14 cellular contexts compared by ENCODE assay signal in the genomic region with DNA sequence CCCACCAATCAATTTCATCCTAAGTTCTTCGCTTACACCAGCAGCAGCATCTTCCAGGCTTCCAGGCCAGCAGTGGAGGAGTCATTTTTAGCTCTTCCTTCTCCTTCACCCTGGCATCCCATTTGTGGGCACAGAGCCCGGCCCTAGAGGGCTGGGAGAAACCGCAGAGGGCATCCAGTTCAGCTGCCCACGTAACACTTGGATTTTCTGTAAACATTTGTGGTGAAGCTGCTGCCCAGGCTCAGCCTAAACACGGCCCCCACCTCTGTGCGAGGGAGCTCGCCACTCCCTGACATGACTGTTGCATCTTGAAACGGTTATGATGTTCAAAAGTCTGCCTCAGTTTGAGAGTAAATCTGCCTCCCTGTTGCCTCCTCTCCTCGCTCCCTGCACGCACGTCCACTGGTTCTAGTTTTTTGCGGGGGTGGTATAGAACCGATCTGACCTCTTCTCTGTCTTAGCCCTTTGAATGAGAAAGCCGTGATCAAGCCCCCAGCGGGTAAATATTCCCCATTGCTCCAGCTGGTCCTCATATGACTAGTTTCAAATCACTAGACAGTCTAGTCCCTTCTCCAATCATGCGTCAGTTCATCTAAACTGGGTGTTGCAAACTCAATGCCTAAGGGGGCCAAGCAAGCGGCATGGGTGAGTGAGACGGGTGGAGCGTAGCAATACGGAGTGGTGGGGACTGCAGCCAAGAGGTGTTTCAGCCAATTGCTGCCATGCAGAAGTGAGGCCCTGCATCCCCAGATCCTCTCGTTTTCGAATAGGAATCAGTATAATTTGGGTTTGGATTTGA. TPM values are rescaled to one million over a fixed set of nuclear protein-coding genes. Genes with fewer than 3 reads are reported as not detected.
A peak's percentile ranks its signal among the peaks of the same experiment; 100 is the strongest.
DNase-seq lines count a peak whose midpoint lies in the region; ATAC-seq and TF ChIP-seq lines count a peak whose summit lies in the region.
"Had no signal": no experiment of that assay in that cellular context is flagged by ENCODE, and none has a peak within 500 bp of the region (broad histone marks: within the 10 kb centered on the region; RNA-seq: fewer than 3 reads in every experiment).

No MANE protein-coding gene starts in this region.

- H3K9me3 Mint-ChIP-seq in neural progenitor cell (no peaks in the 10 kb centered on the region), osteocyte (ENCODE audit: unreplicated experiment) (no peaks in the 10 kb centered on the region)
- H3K9me3 Mint-ChIP-seq: natural killer cell had no signal

- no peaks in the 10 kb centered on the region for H3K9me3 ChIP-seq in MG63
- no peaks in the 10 kb centered on the region for H3K9me3 ChIP-seq in mammary epithelial cell (replicated peaks; ENCODE audit: insufficient read depth, low read length)
- no peaks in the 10 kb centered on the region for H3K9me3 ChIP-seq in neural progenitor cell (ENCODE audit: low read depth)
- no peaks in the 10 kb centered on the region for H3K9me3 ChIP-seq in ascending aorta
- no peaks in the 10 kb centered on the region for H3K9me3 ChIP-seq in vagina

- H3K4me1 ChIP-seq in mammary epithelial cell (ENCODE audit: insufficient read depth, low read length): peaks cover 13% of the 10 kb centered on the region
- no peaks in the 10 kb centered on the region for H3K4me1 ChIP-seq in neural progenitor cell
- no peaks in the 10 kb centered on the region for H3K4me1 ChIP-seq in ascending aorta
- no peaks in the 10 kb centered on the region for H3K4me1 ChIP-seq in vagina

- H3K36me3 ChIP-seq in MG63: no peaks in the 10 kb centered on the region
- no peaks in the 10 kb centered on the region for H3K36me3 ChIP-seq in mammary epithelial cell (ENCODE audit: insufficient read depth, low read length)
- H3K36me3 ChIP-seq in neural progenitor cell: no peaks in the 10 kb centered on the region
- H3K36me3 ChIP-seq in ascending aorta: no peaks in the 10 kb centered on the region
- H3K36me3 ChIP-seq in vagina: no peaks in the 10 kb centered on the region

- peak overlapping the region; percentile 68 for H3K27ac Mint-ChIP-seq in neural progenitor cell
- H3K27ac Mint-ChIP-seq in osteocyte (ENCODE audit: unreplicated experiment): no peak overlapping the region
- H3K27ac Mint-ChIP-seq: natural killer cell had no signal

- H4K20me1 ChIP-seq in mammary epithelial cell (ENCODE audit: insufficient read depth, low read length) (no peaks in the 10 kb centered on the region), neural progenitor cell (ENCODE audit: low read depth) (no peaks in the 10 kb centered on the region)

- intact Hi-C loops in mammary epithelial cell (cut with micrococcal nuclease) (loop anchor here (5.0 kb wide), 1 partner anchor 54 kb away; a partner anchor contains a TSS), ascending aorta (cut with DNase I) (no loop called here), vagina (cut with DNase I) (loop anchor here (5.0 kb wide), 1 partner anchor 84 kb away; no protein-coding TSS in a partner anchor)

- TF ChIP-seq CTCF in mammary epithelial cell (conservative IDR thresholded peaks at IDR 0.05 in 1 of 2, IDR thresholded peaks at IDR 0.05 in 1 of 2; ENCODE audit: extremely low read depth in 1 of 2, insufficient read depth in 1 of 2, low read depth in 1 of 2, low read length in 2 of 2) (no peak), neural progenitor cell (IDR thresholded peaks at IDR 0.05) (no peak), ascending aorta (IDR thresholded peaks at IDR 0.05) (no peak), osteocyte (IDR thresholded peaks at IDR 0.05) (no peak), vagina (IDR thresholded peaks at IDR 0.05) (no peak)

- no peak overlapping the region for H3K4me3 Mint-ChIP-seq in neural progenitor cell
- H3K4me3 Mint-ChIP-seq in osteocyte (ENCODE audit: unreplicated experiment): no peak overlapping the region
- H3K4me3 Mint-ChIP-seq: brain, natural killer cell had no signal

- H3K27me3 Mint-ChIP-seq in neural progenitor cell (ENCODE audit: insufficient read depth, low read depth): peaks cover 19% of the 10 kb centered on the region
- H3K27me3 Mint-ChIP-seq in osteocyte (ENCODE audit: unreplicated experiment): peaks cover 22% of the 10 kb centered on the region

- H3K4me2 ChIP-seq in mammary epithelial cell (ENCODE audit: insufficient read depth, low read depth, low read length): peak overlapping the region; percentile 28
- H3K4me2 ChIP-seq in neural progenitor cell: no peak overlapping the region
- H3K4me2 ChIP-seq: KMS-11 had no signal

- no peak overlapping the region for H3K9ac ChIP-seq in mammary epithelial cell (ENCODE audit: insufficient read depth, low read length)
- no peak overlapping the region for H3K9ac ChIP-seq in neural progenitor cell
- H3K9ac ChIP-seq: KMS-11 had no signal

- dilution Hi-C loops in mammary epithelial cell (cut with HindIII; ENCODE audit: low sequenced_read_pairs): loop anchor here (5.0 kb wide), 1 partner anchor 74 kb away; a partner anchor contains a TSS

- H3K4me3 ChIP-seq in MG63: peak overlapping the region; percentile 5
- no peak overlapping the region for H3K4me3 ChIP-seq in mammary epithelial cell (replicated peaks in 1 of 3; ENCODE audit: insufficient read depth in 1 of 3, low read depth in 2 of 3, low read length in 3 of 3)
- H3K4me3 ChIP-seq in neural progenitor cell: no peak overlapping the region
- H3K4me3 ChIP-seq in ascending aorta: no peak overlapping the region
- H3K4me3 ChIP-seq in vagina: no peak overlapping the region

- no peaks in the 10 kb centered on the region for H3K36me3 Mint-ChIP-seq in neural progenitor cell
- no peaks in the 10 kb centered on the region for H3K36me3 Mint-ChIP-seq in osteocyte (ENCODE audit: unreplicated experiment)
- H3K36me3 Mint-ChIP-seq: brain, natural killer cell had no signal

- H3K27ac ChIP-seq in mammary epithelial cell (ENCODE audit: insufficient read depth, low read depth, low read length): no peak overlapping the region
- H3K27ac ChIP-seq in neural progenitor cell: no peak overlapping the region
- H3K27ac ChIP-seq in ascending aorta: no peak overlapping the region
- no peak overlapping the region for H3K27ac ChIP-seq in vagina
- H3K27ac ChIP-seq: KMS-11 had no signal

- H3F3A ChIP-seq in neural progenitor cell (ENCODE audit: low read depth): no peaks in the 10 kb centered on the region

- no peak for TF ChIP-seq POLR2A in vagina (IDR thresholded peaks at IDR 0.05)

- H3K27me3 ChIP-seq in MG63 (peaks cover 12% of the 10 kb centered on the region), mammary epithelial cell (ENCODE audit: insufficient read depth, low read length) (peaks cover 3% of the 10 kb centered on the region), neural progenitor cell (peaks cover 12% of the 10 kb centered on the region), ascending aorta (no peaks in the 10 kb centered on the region), vagina (no peaks in the 10 kb centered on the region)

- BruUV-seq in mammary epithelial cell (replicated peaks; lab: Mats Ljungman, UMichigan): no TSS peak

- no peaks in the 10 kb centered on the region for H3K79me2 ChIP-seq in mammary epithelial cell (ENCODE audit: insufficient read depth, low read length)
- H3K79me2 ChIP-seq in neural progenitor cell (ENCODE audit: low read depth): no peaks in the 10 kb centered on the region

- no peak overlapping the region for H2AFZ ChIP-seq in mammary epithelial cell (ENCODE audit: low read depth, low read length)
- no peak overlapping the region for H2AFZ ChIP-seq in neural progenitor cell (replicated peaks)

- ATAC-seq in HG03095 (IDR thresholded peaks at IDR 0.05; ENCODE audit: unreplicated experiment): no peak
- ATAC-seq: natural killer cell had no signal

- WGBS in mammary epithelial cell (ENCODE audit: low coverage, missing lambda C conversion rate): 18% methylated on average over 19 of the region's 22 CpGs

- DNase-seq in EH (ENCODE audit: low read depth): peak; percentile 93
- DNase-seq in MG63: peak; percentile 100
- DNase-seq in mammary epithelial cell: peak; percentile 94
- DNase-seq in neural progenitor cell (ENCODE audit: low spot score): no peak
- DNase-seq in ascending aorta (ENCODE audit: low spot score in 2 of 2): no peak
- no peak for DNase-seq in osteocyte (ENCODE audit: extremely low spot score, unreplicated experiment)
- no peak for DNase-seq in vagina (ENCODE audit: extremely low spot score in 2 of 2)
- DNase-seq: activated T-cell treated with anti-CD3 and anti-CD28 coated beads, Interleukin-2, amount 50 U/mL, for 48 hours; natural killer cell; NCI-H2171; stimulated activated CD4-positive, alpha-beta T cell treated with anti-CD3 and anti-CD28 coated beads, Interleukin-15, amount 100 ng/mL, for 24 hours had no signal

- H3K4me1 Mint-ChIP-seq in neural progenitor cell (peaks cover 23% of the 10 kb centered on the region), osteocyte (ENCODE audit: unreplicated experiment) (no peaks in the 10 kb centered on the region)
- H3K4me1 Mint-ChIP-seq: natural killer cell had no signal

- CTCF ChIA-PET in mammary epithelial cell (lab: Charles Lee; ENCODE audit: low non-redundant PET): interaction anchor here (0.5 to 0.8 kb wide), 2 partner anchors 67 to 77 kb away, joined by 3 to 11 read pairs; no protein-coding TSS in a partner anchor

- in situ Hi-C loops in mammary epithelial cell (cut with MboI; ENCODE audit: low sequenced_read_pairs in 2 of 2): loop anchor here (5.0 kb wide), 2 partner anchors 69 to 79 kb away; no protein-coding TSS in a partner anchor

RNA-seq across cellular contexts. Expression of a gene that starts 34.9 kb away (rescaled TPM):
- total RNA-seq in MG63 (2014; rRNA removed; shearing (Covaris generic); ENCODE audit: low replicate concordance): 1.0 and 2.3 TPM in 2 replicates
- total RNA-seq in mammary epithelial cell (1 to 10 TPM in 1 of 2 donors, under 1 TPM in 1; 0.67 to 2.2 TPM), neural progenitor cell (ENCODE audit: low replicate concordance) (4.1 and 12.8 TPM in 2 replicates), ascending aorta (0.21 TPM), osteocyte (0.55 and 0.64 TPM in 2 replicates), vagina (4.9 TPM)
- polyA plus RNA-seq in mammary epithelial cell: 0.46 TPM
- not detected for polyA minus RNA-seq in mammary epithelial cell

RNA-seq across cellular contexts. Expression of a gene that starts 52.4 kb away (rescaled TPM):
- 39.8 and 54.2 TPM in 2 replicates for total RNA-seq in MG63 (2014; rRNA removed; shearing (Covaris generic); ENCODE audit: low replicate concordance)
- 10 to 100 TPM; 15.3 to 23.8 TPM for total RNA-seq in mammary epithelial cell
- polyA plus RNA-seq in mammary epithelial cell: 17.1 TPM
- 22.2 TPM for polyA minus RNA-seq in mammary epithelial cell
- total RNA-seq in neural progenitor cell (ENCODE audit: low replicate concordance): 25.3 and 25.5 TPM in 2 replicates
- 81.6 TPM for total RNA-seq in ascending aorta
- 38.8 and 39.5 TPM in 2 replicates for total RNA-seq in osteocyte
- 51.6 TPM for total RNA-seq in vagina

Comparison
In these comparisons a context has a peak if more than half of its experiments do, and no peak if none do; other contexts are left out.
1. DNase-seq: peak in EH (single experiment), MG63 (single experiment) and mammary epithelial cell (single experiment); none in neural progenitor cell (single experiment), ascending aorta (0 of 2), osteocyte (single experiment) and vagina (0 of 2).